8 cellular contexts compared by ENCODE assay signal in genomic region chr17:7015587-7016020, GRCh38. TPM values are rescaled to one million over a fixed set of nuclear protein-coding genes. Genes with fewer than 3 reads are reported as not detected.
DNase-seq lines count a peak whose midpoint lies in the region; ATAC-seq and TF ChIP-seq lines count a peak whose summit lies in the region.

No MANE protein-coding gene starts in this region.

- H3K27me3 ChIP-seq in duodenal mucosa (ENCODE audit: control insufficient read depth in 1 of 2, insufficient read depth in 2 of 2, low read length in 2 of 2) = no peaks in the 10 kb centered on the region

- H3K27ac Mint-ChIP-seq in neural crest cell (ENCODE audit: unreplicated experiment) = peak overlapping the region; percentile 90

- POLR2A ChIA-PET in OCI-LY7 (lab: Charles Lee) = interaction anchor here (0.6 kb wide), 1 partner anchor 351 kb away, joined by 5 read pairs; no protein-coding TSS in a partner anchor

- H3K27ac ChIP-seq in OCI-LY7 (ENCODE audit: low read depth, low read length, poor library complexity, severe bottlenecking) = peak overlapping the region; percentile 90
- H3K27ac ChIP-seq in duodenal mucosa (ENCODE audit: low read depth, low read length) = peak overlapping the region; percentile 97

- H4K20me1 ChIP-seq in OCI-LY7 (ENCODE audit: insufficient read depth, low read length) = no peaks in the 10 kb centered on the region

- BruUV-seq in OCI-LY7 (replicated peaks; lab: Mats Ljungman, UMichigan) = no TSS peak

- H3K4me2 ChIP-seq in OCI-LY7 (ENCODE audit: low read length) = peak overlapping the region; percentile 99

- H3K36me3 Mint-ChIP-seq in neural crest cell (ENCODE audit: low read depth) = no peaks in the 10 kb centered on the region

- H2AFZ ChIP-seq in OCI-LY7 (ENCODE audit: low read length) = no peak overlapping the region

- H3K4me1 Mint-ChIP-seq in neural crest cell = peaks cover 72% of the 10 kb centered on the region

- CTCF ChIA-PET in OCI-LY7 (lab: Charles Lee; ENCODE audit: unreplicated experiment) = no interaction called here

- H3K9me3 ChIP-seq in OCI-LY7 (ENCODE audit: low read length) = no peaks in the 10 kb centered on the region
- H3K9me3 ChIP-seq in duodenal mucosa (ENCODE audit: control insufficient read depth in 1 of 2, low read length in 2 of 2) = no peaks in the 10 kb centered on the region

- peaks cover 20% of the 10 kb centered on the region for H3K36me3 ChIP-seq in OCI-LY7 (ENCODE audit: insufficient read depth, low read length)
- H3K36me3 ChIP-seq in duodenal mucosa (ENCODE audit: control insufficient read depth in 1 of 2, insufficient read depth in 2 of 2, low read length in 2 of 2) = peaks cover 0 to 5% of the 10 kb centered on the region in 2 donors

- TF ChIP-seq CTCF in OCI-LY7 (conservative IDR thresholded peaks at IDR 0.05; ENCODE audit: low read length) (no peak), neural crest cell (conservative IDR thresholded peaks at IDR 0.05) (no peak)

- ATAC-seq in GM19455 (IDR thresholded peaks at IDR 0.05; ENCODE audit: unreplicated experiment) = no peak

- H3K9me2 ChIP-seq in OCI-LY7 (ENCODE audit: insufficient read depth, low read length) = no peaks in the 10 kb centered on the region

- peak overlapping the region; percentile 76 to 87 for H3K9ac ChIP-seq in duodenal mucosa (ENCODE audit: low read depth in 1 of 2, low read length in 2 of 2)

- H3K4me3 ChIP-seq in OCI-LY7 (ENCODE audit: low read depth, low read length, poor library complexity, severe bottlenecking) (peak overlapping the region; percentile 82), duodenal mucosa (ENCODE audit: low read depth in 1 of 2, low read length in 2 of 2) (peak overlapping the region; percentile 71)

- peaks cover 2% of the 10 kb centered on the region for H3K27me3 Mint-ChIP-seq in neural crest cell (ENCODE audit: low read depth)

- H3K4me1 ChIP-seq in OCI-LY7 (ENCODE audit: insufficient read depth, low read length, poor library complexity, severe bottlenecking) = peaks cover 20% of the 10 kb centered on the region
- peaks cover 30 to 39% of the 10 kb centered on the region in 2 donors for H3K4me1 ChIP-seq in duodenal mucosa (ENCODE audit: control insufficient read depth in 1 of 2, insufficient read depth in 2 of 2, low read length in 2 of 2)

- H3K4me3 Mint-ChIP-seq in neural crest cell = peak overlapping the region; percentile 91

- in situ Hi-C loops in KBM-7 (cut with MboI; ENCODE audit: low pct_unique_long_range_greater_than_20kb, low sequenced_read_pairs) = no loop called here

- intact Hi-C loops in OCI-LY7 (cut with micrococcal nuclease; ENCODE audit: unreplicated experiment) = loop anchor here (2.0 kb wide), 1 partner anchor 19 kb away; no protein-coding TSS in a partner anchor

- peaks cover 31% of the 10 kb centered on the region for H3K79me2 ChIP-seq in OCI-LY7 (ENCODE audit: insufficient read depth, low read depth, low read length)

- peak; percentile 64 for DNase-seq in CD1c-positive myeloid dendritic cell (ENCODE audit: extremely low spot score)
- DNase-seq in OCI-LY7 (ENCODE audit: low spot score) = no peak
- DNase-seq in neural crest cell (ENCODE audit: low read depth, low spot score) = no peak
- no peak for DNase-seq in COR-L47 (lab: John Stamatoyannopoulos, UW)
- DNase-seq in KBM-7 = no peak
- DNase-seq in NCI-H1694 treated with DMSO at 0.1 percent for 48 hours (lab: John Stamatoyannopoulos, UW) = no peak

- H3K9me3 Mint-ChIP-seq in neural crest cell = no peaks in the 10 kb centered on the region

RNA-seq across cellular contexts. Expression of gene RNASEK, which starts 3.2 kb away (rescaled TPM):
- 110 and 145 TPM in 2 replicates for total RNA-seq in OCI-LY7 (2014; rRNA removed; shearing (Covaris generic))
- total RNA-seq in OCI-LY7 (2022) (126 and 139 TPM in 2 replicates), neural crest cell (143 and 157 TPM in 2 replicates)

RNA-seq across cellular contexts. Expression of gene BCL6B, which starts 7.2 kb away (rescaled TPM):
- not detected in 2 replicates for total RNA-seq in OCI-LY7 (2014; rRNA removed; shearing (Covaris generic))
- total RNA-seq in OCI-LY7 (2022) (not detected in 2 replicates), neural crest cell (0.41 and 0.42 TPM in 2 replicates)

RNA-seq across cellular contexts. Expression of gene ALOX12, which starts 19.8 kb away (rescaled TPM):
- not detected in 2 replicates for total RNA-seq in OCI-LY7 (2014; rRNA removed; shearing (Covaris generic))
- total RNA-seq in OCI-LY7 (2022) (not detected in 2 replicates), neural crest cell (0.16 TPM in 1 of 2 replicates, not detected in the other)

RNA-seq across cellular contexts. Expression of gene SLC16A13, which starts 20.2 kb away (rescaled TPM):
- 0.77 and 2.8 TPM in 2 replicates for total RNA-seq in OCI-LY7 (2014; rRNA removed; shearing (Covaris generic))
- total RNA-seq in OCI-LY7 (2022) (18.3 and 22.5 TPM in 2 replicates), neural crest cell (11.1 and 12.2 TPM in 2 replicates)

RNA-seq across cellular contexts. Expression of gene SLC16A11, which starts 28.3 kb away (rescaled TPM):
- total RNA-seq in OCI-LY7 (2014; rRNA removed; shearing (Covaris generic)) = not detected in 2 replicates
- not detected in 2 replicates for total RNA-seq in OCI-LY7 (2022)
- not detected in 2 replicates for total RNA-seq in neural crest cell
